26 cellular contexts compared by ENCODE assay signal in genomic region chr3:163891771-163892170, GRCh38.
DNase-seq lines count a peak whose midpoint lies in the region; ATAC-seq and TF ChIP-seq lines count a peak whose summit lies in the region.
"Had no signal": no experiment of that assay in that cellular context is flagged by ENCODE, and none has a peak within 500 bp of the region (broad histone marks: within the 10 kb centered on the region; RNA-seq: fewer than 3 reads in every experiment).

No MANE protein-coding gene starts in this region.

- no peaks in the 10 kb centered on the region for H3K36me3 ChIP-seq in GM23338 (ENCODE audit: insufficient read depth)
- H3K36me3 ChIP-seq: BE2C, HAP-1, SJSA1 had no signal

- no peaks in the 10 kb centered on the region for H3K27me3 ChIP-seq in GM23338 (ENCODE audit: insufficient read depth)
- H3K27me3 ChIP-seq: BE2C, SJSA1 had no signal

- no peaks in the 10 kb centered on the region for H3K79me2 ChIP-seq in GM23338 (replicated peaks; ENCODE audit: insufficient read depth)

- H3K9me2 ChIP-seq in GM23338 (ENCODE audit: insufficient read depth): no peaks in the 10 kb centered on the region

- H3K4me3 ChIP-seq in GM23338 (no peak overlapping the region), LNCaP clone FGC (ENCODE audit: low read depth, low read length) (no peak overlapping the region)
- H3K4me3 ChIP-seq: GM23248, HAP-1, SJSA1 had no signal

- peaks cover 11% of the 10 kb centered on the region for H3K4me1 Mint-ChIP-seq in GM23338

- H2AFZ ChIP-seq in GM23338: no peak overlapping the region
- H2AFZ ChIP-seq: GM23248 had no signal

- ATAC-seq in GM23338: no peak
- no peak for ATAC-seq in GM19023 (IDR thresholded peaks at IDR 0.05; ENCODE audit: unreplicated experiment)
- no peak for ATAC-seq in HG02938 (IDR thresholded peaks at IDR 0.05; ENCODE audit: unreplicated experiment)

- no peaks in the 10 kb centered on the region for H3K9me3 Mint-ChIP-seq in GM23338

- in situ Hi-C loops in SK-MEL-5 (cut with HindIII; ENCODE audit: low pct_unique_long_range_greater_than_20kb, low sequenced_read_pairs): no loop called here

- no peak overlapping the region for H3K27ac Mint-ChIP-seq in GM23338
- H3K27ac Mint-ChIP-seq: T-helper 2 cell treated with Interferon-gamma antibody and Interleukin-4, amounts not matched to agents 5 μg/mL and 100 μg/mL, for 36 hours had no signal

- no peaks in the 10 kb centered on the region for H3F3A ChIP-seq in GM23338 (replicated peaks; ENCODE audit: low read depth)

- H3K4me3 Mint-ChIP-seq in GM23338: no peak overlapping the region
- H3K4me3 Mint-ChIP-seq: T-helper 2 cell treated with Interferon-gamma antibody and Interleukin-4, amounts not matched to agents 5 μg/mL and 100 μg/mL, for 36 hours had no signal

- no peaks in the 10 kb centered on the region for H3K36me3 Mint-ChIP-seq in GM23338 (ENCODE audit: low read depth)

- peaks cover 8% of the 10 kb centered on the region; the same call in 1 of the 2 replicates for H3K4me1 ChIP-seq in GM23338 (ENCODE audit: insufficient read depth)
- H3K4me1 ChIP-seq: BE2C, HAP-1, SJSA1 had no signal

- peak; percentile 21 to 52 for TF ChIP-seq CTCF in GM23338 (conservative IDR thresholded peaks at IDR 0.05; ENCODE audit: low read depth in 2 of 2)
- TF ChIP-seq CTCF in LNCaP clone FGC (IDR thresholded peaks at IDR 0.05; ENCODE audit: control insufficient read depth, extremely low read depth, insufficient read depth): peak; percentile 37; the same call in 1 of the 2 replicates

- H4K20me1 ChIP-seq in GM23338 (replicated peaks; ENCODE audit: insufficient read depth): no peaks in the 10 kb centered on the region

- no peaks in the 10 kb centered on the region for H3K27me3 Mint-ChIP-seq in GM23338 (ENCODE audit: insufficient read depth, low read depth, poor library complexity)

- DNase-seq in GM23338 (ENCODE audit: low spot score): peak; percentile 25
- peak; percentile 17 for DNase-seq in LNCaP clone FGC (ENCODE audit: low read depth)
- peak; percentile 32 for DNase-seq in SK-MEL-5 (ENCODE audit: low read depth, low spot score)
- DNase-seq in activated effector memory CD4-positive, alpha-beta T cell treated with Interleukin-2 at 50 U/mL for 16 hours: no peak
- no peak for DNase-seq in AG20443 (ENCODE audit: low spot score)
- DNase-seq: BE2C; Calu3; DMS153; DND-41; GM23248; NCI-H1092 treated with DMSO at 0.1 percent for 48 hours; NCI-H1436; NCI-H2029; NCI-H226; NCI-H510A treated with DMSO at 0.1 percent for 48 hours; NCI-H774; NK-92 treated with Interleukin-12 subunit alpha and Interleukin-12 subunit beta, amount 100 ng/mL, for 24 hours; Right ventricle myocardium superior; RPMI8226; T-helper 1 cell had no signal

- H3K4me2 ChIP-seq in GM23338: no peak overlapping the region

- H3K27ac ChIP-seq in GM23338 (ENCODE audit: low read depth): no peak overlapping the region
- H3K27ac ChIP-seq: GM23248, HL-60, SJSA1 had no signal

TF ChIP-seq in GM23338, 12 proteins besides CTCF, POLR2A, EP300 and RAD21:
- TF ChIP-seq EZH2phosphoT487 (IDR thresholded peaks at IDR 0.05; ENCODE audit: unreplicated experiment) (no peak), NANOG (IDR thresholded peaks at IDR 0.05; ENCODE audit: borderline replicate concordance) (no peak), CREB1 (CRISPR knock-in tag; IDR thresholded peaks at IDR 0.05; ENCODE audit: low read depth) (no peak), STAT1 (IDR thresholded peaks at IDR 0.05; ENCODE audit: unreplicated experiment) (no peak), JUNB (IDR thresholded peaks at IDR 0.05; ENCODE audit: unreplicated experiment) (no peak), ZNF462 (CRISPR knock-in tag; IDR thresholded peaks at IDR 0.05) (no peak), ZNF114 (CRISPR knock-in tag; IDR thresholded peaks at IDR 0.05) (no peak)
- TF ChIP-seq, protein P1, sequence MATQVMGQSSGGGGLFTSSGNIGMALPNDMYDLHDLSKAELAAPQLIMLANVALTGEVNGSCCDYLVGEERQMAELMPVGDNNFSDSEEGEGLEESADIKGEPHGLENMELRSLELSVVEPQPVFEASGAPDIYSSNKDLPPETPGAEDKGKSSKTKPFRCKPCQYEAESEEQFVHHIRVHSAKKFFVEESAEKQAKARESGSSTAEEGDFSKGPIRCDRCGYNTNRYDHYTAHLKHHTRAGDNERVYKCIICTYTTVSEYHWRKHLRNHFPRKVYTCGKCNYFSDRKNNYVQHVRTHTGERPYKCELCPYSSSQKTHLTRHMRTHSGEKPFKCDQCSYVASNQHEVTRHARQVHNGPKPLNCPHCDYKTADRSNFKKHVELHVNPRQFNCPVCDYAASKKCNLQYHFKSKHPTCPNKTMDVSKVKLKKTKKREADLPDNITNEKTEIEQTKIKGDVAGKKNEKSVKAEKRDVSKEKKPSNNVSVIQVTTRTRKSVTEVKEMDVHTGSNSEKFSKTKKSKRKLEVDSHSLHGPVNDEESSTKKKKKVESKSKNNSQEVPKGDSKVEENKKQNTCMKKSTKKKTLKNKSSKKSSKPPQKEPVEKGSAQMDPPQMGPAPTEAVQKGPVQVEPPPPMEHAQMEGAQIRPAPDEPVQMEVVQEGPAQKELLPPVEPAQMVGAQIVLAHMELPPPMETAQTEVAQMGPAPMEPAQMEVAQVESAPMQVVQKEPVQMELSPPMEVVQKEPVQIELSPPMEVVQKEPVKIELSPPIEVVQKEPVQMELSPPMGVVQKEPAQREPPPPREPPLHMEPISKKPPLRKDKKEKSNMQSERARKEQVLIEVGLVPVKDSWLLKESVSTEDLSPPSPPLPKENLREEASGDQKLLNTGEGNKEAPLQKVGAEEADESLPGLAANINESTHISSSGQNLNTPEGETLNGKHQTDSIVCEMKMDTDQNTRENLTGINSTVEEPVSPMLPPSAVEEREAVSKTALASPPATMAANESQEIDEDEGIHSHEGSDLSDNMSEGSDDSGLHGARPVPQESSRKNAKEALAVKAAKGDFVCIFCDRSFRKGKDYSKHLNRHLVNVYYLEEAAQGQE (IDR thresholded peaks at IDR 0.05; ENCODE audit: unreplicated experiment): no peak

Comparison
In these comparisons a context has a peak if more than half of its experiments do, and no peak if none do; other contexts are left out.
1. DNase-seq: peak in GM23338 (single experiment), LNCaP clone FGC (single experiment) and SK-MEL-5 (single experiment); none in activated effector memory CD4-positive, alpha-beta T cell treated with Interleukin-2 at 50 U/mL for 16 hours (single experiment) and AG20443 (single experiment).